In genomic region chr6:51608932-51609331, GRCh38 we compare ENCODE assay signal across 15 cellular contexts.
DNase-seq lines count a peak whose midpoint lies in the region; ATAC-seq, FAIRE-seq and TF ChIP-seq lines count a peak whose summit lies in the region.
"Had no signal": no experiment of that assay in that cellular context is flagged by ENCODE, and none has a peak within 500 bp of the region (broad histone marks: within the 10 kb centered on the region; RNA-seq: fewer than 3 reads in every experiment).

No MANE protein-coding gene starts in this region.

- no peak for TF ChIP-seq POLR2A in GM18505 (IDR thresholded peaks at IDR 0.05; ENCODE audit: borderline replicate concordance, extremely low read depth, insufficient read depth, insufficient read length)

- H3K9me3 Mint-ChIP-seq in astrocyte (ENCODE audit: unreplicated experiment) (peaks cover 2% of the 10 kb centered on the region), mesothelial cell of epicardium (no peaks in the 10 kb centered on the region)

- H3K4me1 ChIP-seq in astrocyte (ENCODE audit: insufficient read depth, low read length) = no peaks in the 10 kb centered on the region
- H3K4me1 ChIP-seq: A549 had no signal

- no peak for FAIRE-seq in astrocyte (lab: Jason Lieb, UNC)
- FAIRE-seq: A549, D721Med had no signal

- no peak overlapping the region for H3K4me2 ChIP-seq in astrocyte (ENCODE audit: low read length)
- H3K4me2 ChIP-seq: A549 had no signal

- H3K36me3 ChIP-seq in astrocyte (ENCODE audit: insufficient read depth, low read length) = no peaks in the 10 kb centered on the region

- peaks cover 3% of the 10 kb centered on the region for H3K9me3 ChIP-seq in astrocyte (ENCODE audit: insufficient read depth, low read depth, low read length)
- H3K9me3 ChIP-seq: A549 had no signal

- no peaks in the 10 kb centered on the region for H4K20me1 ChIP-seq in astrocyte (ENCODE audit: insufficient read depth, low read length)

- H3K27me3 Mint-ChIP-seq in astrocyte (ENCODE audit: low read depth, unreplicated experiment) = no peaks in the 10 kb centered on the region
- no peaks in the 10 kb centered on the region for H3K27me3 Mint-ChIP-seq in mesothelial cell of epicardium (ENCODE audit: low read depth)

- H3K4me3 Mint-ChIP-seq in astrocyte (ENCODE audit: unreplicated experiment) (peak overlapping the region; percentile 11), mesothelial cell of epicardium (no peak overlapping the region)
- H3K4me3 Mint-ChIP-seq: CD14-positive monocyte; CD8-positive, alpha-beta T cell had no signal

- H3K4me1 Mint-ChIP-seq in astrocyte (ENCODE audit: low read depth, unreplicated experiment) (peaks cover 22% of the 10 kb centered on the region), mesothelial cell of epicardium (peaks cover 9% of the 10 kb centered on the region)
- H3K4me1 Mint-ChIP-seq: CD14-positive monocyte had no signal

- peak overlapping the region; percentile 82 for H3K27ac Mint-ChIP-seq in astrocyte (ENCODE audit: unreplicated experiment)
- H3K27ac Mint-ChIP-seq in mesothelial cell of epicardium = peak overlapping the region; percentile 35
- H3K27ac Mint-ChIP-seq: CD8-positive, alpha-beta T cell had no signal

- no peaks in the 10 kb centered on the region for H3K79me2 ChIP-seq in astrocyte (ENCODE audit: insufficient read depth, low read length)

- H2AFZ ChIP-seq in astrocyte (ENCODE audit: low read depth, low read length) = no peak overlapping the region

- ATAC-seq in GM18505 (IDR thresholded peaks at IDR 0.05; ENCODE audit: unreplicated experiment) = no peak
- ATAC-seq: A549; CD8-positive, alpha-beta T cell; HCT116 had no signal

- peaks cover 1% of the 10 kb centered on the region for H3K36me3 Mint-ChIP-seq in astrocyte (ENCODE audit: low read depth, unreplicated experiment)
- H3K36me3 Mint-ChIP-seq in mesothelial cell of epicardium = no peaks in the 10 kb centered on the region
- H3K36me3 Mint-ChIP-seq: CD14-positive monocyte; CD8-positive, alpha-beta T cell had no signal

- no peak overlapping the region for H3K4me3 ChIP-seq in astrocyte (ENCODE audit: insufficient read depth, low read depth, low read length)
- H3K4me3 ChIP-seq: A549 had no signal

- no peak overlapping the region for H3K27ac ChIP-seq in astrocyte (ENCODE audit: low read depth, low read length)
- H3K27ac ChIP-seq: A549 had no signal

- H3K27me3 ChIP-seq in astrocyte (ENCODE audit: insufficient read depth, low read length) = no peaks in the 10 kb centered on the region

- DNase-seq in SK-N-DZ (ENCODE audit: low spot score) (peak; percentile 47), astrocyte (ENCODE audit: low read depth) (no peak), mesothelial cell of epicardium (ENCODE audit: low spot score in 2 of 2, unreplicated experiment in 2 of 2) (no peak), NCI-H1694 (lab: John Stamatoyannopoulos, UW) (no peak)
- DNase-seq in activated naive CD4-positive, alpha-beta T cell (lab: John Stamatoyannopoulos, UW) = no peak
- DNase-seq: CD8-positive, alpha-beta T cell; COR-L47; DMS153; DMS79 treated with DMSO at 0.1 percent for 48 hours; EL had no signal

- TF ChIP-seq CTCF in astrocyte (IDR thresholded peaks at IDR 0.05; ENCODE audit: insufficient read depth, low read depth, low read length) = no peak
- TF ChIP-seq CTCF in mesothelial cell of epicardium (IDR thresholded peaks at IDR 0.05; ENCODE audit: unreplicated experiment) = no peak

- no peak overlapping the region for H3K9ac ChIP-seq in astrocyte (ENCODE audit: low read length)
